8 cellular contexts compared by ENCODE assay signal in genomic region chr7:150322114-150322832, GRCh38.
DNase-seq lines count a peak whose midpoint lies in the region; ATAC-seq and TF ChIP-seq lines count a peak whose summit lies in the region.

No MANE protein-coding gene starts in this region.

- peak overlapping the region; percentile 60 for H3K4me3 ChIP-seq in retinal pigment epithelial cell (ENCODE audit: low read length)

- TF ChIP-seq CTCF in retinal pigment epithelial cell (conservative IDR thresholded peaks at IDR 0.05; ENCODE audit: low read depth, low read length) (no peak), GM10248 (IDR thresholded peaks at IDR 0.05; ENCODE audit: control extremely low read depth, extremely low read depth, low read depth, missing control alignments) (no peak)

- CTCF ChIA-PET in GM10248 (lab: Yijun Ruan, JAX): interaction anchor here (0.8 to 2.9 kb wide), 3 partner anchors 8 to 22 kb away, joined by 3 to 10 read pairs (median 3); no protein-coding TSS in a partner anchor

- ATAC-seq in HG03025 (IDR thresholded peaks at IDR 0.05; ENCODE audit: low FRiP score, unreplicated experiment): peak; percentile 6
- no peak for ATAC-seq in HG03108 (IDR thresholded peaks at IDR 0.05; ENCODE audit: unreplicated experiment)

- POLR2A ChIA-PET in GM10248 (lab: Yijun Ruan, JAX): no interaction called here

- DNase-seq in COLO668 (lab: John Stamatoyannopoulos, UW; ENCODE audit: unreplicated experiment) (peak; percentile 27), retinal pigment epithelial cell (ENCODE audit: low read depth) (no peak), GM19238 (ENCODE audit: insufficient read length, low spot score) (no peak), GM10248 (ENCODE audit: extremely low spot score) (no peak)
- DNase-seq in activated CD4-positive, CD25-positive, alpha-beta regulatory T cell treated with anti-CD3 and anti-CD28 coated beads, Interleukin-2, amount 50 U/mL, for 16 hours (ENCODE audit: low read depth, low spot score): peak; percentile 29
- DNase-seq in effector CD8-positive, alpha-beta T cell (lab: John Stamatoyannopoulos, UW): peak; percentile 14

Comparison
In these comparisons a context has a peak if more than half of its experiments do, and no peak if none do; other contexts are left out.
1. DNase-seq: peak in COLO668 (single experiment), activated CD4-positive, CD25-positive, alpha-beta regulatory T cell treated with anti-CD3 and anti-CD28 coated beads, Interleukin-2, amount 50 U/mL, for 16 hours (single experiment) and effector CD8-positive, alpha-beta T cell (single experiment); none in retinal pigment epithelial cell (single experiment), GM19238 (single experiment) and GM10248 (single experiment).